Comparison of ENCODE assay signal across 20 cellular contexts in the genomic region with DNA sequence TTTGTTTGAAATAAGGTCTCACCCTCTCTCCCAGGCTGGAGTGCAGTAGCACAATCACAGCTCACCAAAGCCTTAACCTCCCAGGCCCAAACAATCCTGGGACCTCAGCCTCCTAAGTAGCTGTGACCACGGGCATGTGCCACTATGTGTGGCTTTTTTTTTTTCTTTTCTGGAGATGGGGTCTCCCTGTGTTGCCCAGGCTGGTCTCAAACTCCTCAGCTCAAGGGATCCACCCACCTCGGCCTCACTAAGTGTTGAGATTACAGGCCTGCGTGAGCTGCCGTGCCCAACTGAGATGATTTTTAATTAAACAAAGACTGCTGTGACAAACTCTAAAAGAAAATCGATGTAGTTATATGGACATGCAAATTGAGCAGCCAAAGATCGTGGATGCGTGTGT.
"Had no signal": no experiment of that assay in that cellular context is flagged by ENCODE, and none has a peak within 500 bp of the region (broad histone marks: within the 10 kb centered on the region; RNA-seq: fewer than 3 reads in every experiment).

No MANE protein-coding gene starts in this region.

- H3K36me3 ChIP-seq: gastrocnemius medialis, right lobe of liver, stomach, thoracic aorta, transverse colon had no signal

- H3K27me3 ChIP-seq: gastrocnemius medialis, right lobe of liver, stomach, transverse colon had no signal

- H3K79me2 ChIP-seq: parathyroid adenoma had no signal

- H3K27ac ChIP-seq: gastrocnemius medialis, parathyroid adenoma, psoas muscle, right lobe of liver, stomach, thoracic aorta, transverse colon had no signal

- H3K9me3 ChIP-seq: gastrocnemius medialis, psoas muscle, right lobe of liver, stomach, thoracic aorta, transverse colon had no signal

- H3K4me3 ChIP-seq: gastrocnemius medialis, lung, psoas muscle, right lobe of liver, stomach, thoracic aorta, transverse colon had no signal

- H2AFZ ChIP-seq: parathyroid adenoma had no signal

- ATAC-seq: esophagus mucosa; gastrocnemius medialis; left cardiac atrium; left ventricle myocardium superior; psoas muscle; right lobe of liver; stimulated activated naive B cell treated with anti-CD40 and anti-IgM and Interleukin-4, amounts not matched to agents 10 μg/mL and 1 μg/mL and 100 μg/mL, for 72 hours had no signal

- H3K9ac ChIP-seq: parathyroid adenoma had no signal

- DNase-seq: effector memory CD4-positive, alpha-beta T cell; gastrocnemius medialis; glutamatergic neuron; kidney; left cardiac atrium; left ventricle myocardium superior; mesendoderm; naive B cell; psoas muscle; right lobe of liver; stimulated activated CD4-positive, alpha-beta T cell treated with anti-CD3 and anti-CD28 coated beads, Interleukin-2, amount 100 ng/mL, for 24 hours; stimulated activated CD4-positive, alpha-beta T cell treated with anti-CD3 and anti-CD28 coated beads, Interleukin-4, amount 100 ng/mL, for 4 hours; stimulated activated naive B cell treated with anti-CD40 and anti-IgM and Interleukin-4, amounts not matched to agents 10 μg/mL and 1 μg/mL and 100 μg/mL, for 72 hours; stomach; substantia nigra; transverse colon had no signal
